In the genomic region with DNA sequence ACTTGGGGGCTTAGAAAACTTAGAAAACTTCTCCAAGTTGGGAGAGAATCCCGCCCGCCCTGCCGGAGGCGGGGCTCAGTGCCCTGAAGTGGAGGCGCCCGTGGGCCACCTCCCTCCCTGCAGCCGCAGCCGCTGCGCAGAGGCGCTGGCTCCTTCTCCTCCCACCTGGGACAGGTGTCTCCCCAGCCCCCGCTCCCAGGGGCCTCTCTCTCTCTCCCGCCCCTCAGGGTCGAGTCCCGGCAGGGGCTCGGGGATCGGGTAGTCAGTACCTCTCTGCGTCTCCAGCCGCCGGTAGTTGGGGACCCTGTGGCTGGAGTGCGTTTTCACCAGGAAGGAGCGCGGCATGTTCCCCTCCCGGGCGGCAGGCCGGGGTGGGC, we compare ENCODE assay signal across 8 cellular contexts. TPM values are rescaled to one million over a fixed set of nuclear protein-coding genes. Genes with fewer than 3 reads are reported as not detected.
DNase-seq lines count a peak whose midpoint lies in the region; ATAC-seq and TF ChIP-seq lines count a peak whose summit lies in the region.

No MANE protein-coding gene starts in this region.

- no peak overlapping the region for H3K14ac ChIP-seq in IMR-90 (replicated peaks; ENCODE audit: low read depth, low read length)

- TF ChIP-seq RAD21 in IMR-90 (IDR thresholded peaks at IDR 0.05; ENCODE audit: low read length) = no peak

- no peak overlapping the region for H2AK9ac ChIP-seq in IMR-90 (replicated peaks; ENCODE audit: low read depth, low read length, poor library complexity)

- peak overlapping the region; percentile 86 for H2AFZ ChIP-seq in IMR-90 (replicated peaks; ENCODE audit: low read length, poor library complexity)

- no peak overlapping the region for H3K9ac ChIP-seq in IMR-90 (ENCODE audit: low read depth, low read length)

- no peaks in the 10 kb centered on the region for H3K9me3 ChIP-seq in IMR-90 (ENCODE audit: control insufficient read depth, insufficient read depth, low read length)
- H3K9me3 ChIP-seq in iPS DF 6.9 (ENCODE audit: control insufficient read depth, insufficient read depth, low read length) = no peaks in the 10 kb centered on the region

- no peak overlapping the region for H3K27ac ChIP-seq in IMR-90 (ENCODE audit: insufficient read depth, low read length)
- H3K27ac ChIP-seq in iPS DF 6.9 (ENCODE audit: low read length) = no peak overlapping the region

- dilution Hi-C loops in IMR-90 (cut with HindIII; ENCODE audit: low sequenced_read_pairs, unreplicated experiment) = no loop called here

- in situ Hi-C loops in IMR-90 (cut with MboI; ENCODE audit: low sequenced_read_pairs) = no loop called here

- no peak overlapping the region for H2BK5ac ChIP-seq in IMR-90 (ENCODE audit: low read depth, low read length, poor library complexity, severe bottlenecking)

- no peaks in the 10 kb centered on the region for H3K9me1 ChIP-seq in IMR-90 (ENCODE audit: insufficient read depth, low read length)

- no peak for TF ChIP-seq CTCF in AG09309 (IDR thresholded peaks at IDR 0.05; ENCODE audit: control insufficient read depth, insufficient read depth, low read depth, low read length, missing control alignments)
- TF ChIP-seq CTCF in IMR-90 (conservative IDR thresholded peaks at IDR 0.05; ENCODE audit: low read depth, low read length) = no peak

- POLR2A ChIA-PET in IMR-90 (lab: Charles Lee; ENCODE audit: unreplicated experiment) = no interaction called here

- no peak overlapping the region for H3K23ac ChIP-seq in IMR-90 (ENCODE audit: low read depth, low read length)

- 0% methylated on average over 2 of the region's 25 CpGs; no CpG with 5 or more reads in 1 of the 2 experiments for WGBS in IMR-90 (ENCODE audit: extremely low coverage in 2 of 2, insufficient read length in 1 of 2), 2 experiments
- WGBS in iPS DF 6.9 (ENCODE audit: insufficient coverage, insufficient read length) = no CpG with 5 or more reads among the region's 25 CpGs

- no peak overlapping the region for H4K91ac ChIP-seq in IMR-90 (ENCODE audit: insufficient read depth, low read depth, low read length)

- intact Hi-C loops in IMR-90 (cut with micrococcal nuclease) = loop anchor here (1.0 kb wide), 1 partner anchor 15 kb away; no protein-coding TSS in a partner anchor

- ATAC-seq in GM19324 (IDR thresholded peaks at IDR 0.05; ENCODE audit: low FRiP score, unreplicated experiment) = peak; percentile 14
- ATAC-seq in IMR-90 (ENCODE audit: low read depth) = peak; percentile 47
- no peak for ATAC-seq in HG03378 (IDR thresholded peaks at IDR 0.05; ENCODE audit: unreplicated experiment)

- H3K4me2 ChIP-seq in IMR-90 (ENCODE audit: low read depth, low read length) = peak overlapping the region; percentile 58

- peaks cover 7% of the 10 kb centered on the region; the same call in 1 of the 2 replicates for H4K20me1 ChIP-seq in IMR-90 (ENCODE audit: insufficient read depth, low read length)

- no peak overlapping the region for H2BK120ac ChIP-seq in IMR-90 (ENCODE audit: low read depth, low read length)

- no peak overlapping the region for H4K8ac ChIP-seq in IMR-90 (ENCODE audit: low read depth in 2 of 2, low read length in 2 of 2)

- H2AK5ac ChIP-seq in IMR-90 (ENCODE audit: low read depth, low read length) = no peak overlapping the region

- no peak overlapping the region for H2BK15ac ChIP-seq in IMR-90 (ENCODE audit: low read depth, low read length)

- no peak for TF ChIP-seq POLR2A in IMR-90 (IDR thresholded peaks at IDR 0.05; ENCODE audit: low read depth, low read length)

- no peaks in the 10 kb centered on the region for H3K79me1 ChIP-seq in IMR-90 (ENCODE audit: low read depth in 1 of 2, low read length in 2 of 2)

- H3K4me1 ChIP-seq in IMR-90 (ENCODE audit: control insufficient read depth, insufficient read depth, low read length) (peaks cover 7% of the 10 kb centered on the region; the same call in 1 of the 2 replicates), iPS DF 6.9 (ENCODE audit: control insufficient read depth, insufficient read depth, low read length) (peaks cover 2% of the 10 kb centered on the region; the same call in 1 of the 2 replicates)

- H3K4ac ChIP-seq in IMR-90 (ENCODE audit: low read depth, low read length) = no peak overlapping the region

- CTCF ChIA-PET in IMR-90 (lab: Yijun Ruan, JAX) = no interaction called here

- peak overlapping the region; percentile 44 for H3K4me3 ChIP-seq in AG09309 (ENCODE audit: control insufficient read depth, low read depth, low read length)
- peak overlapping the region; percentile 43 for H3K4me3 ChIP-seq in IMR-90 (ENCODE audit: insufficient read depth, low read depth, low read length)
- peak overlapping the region; percentile 58; the same call in 1 of the 2 replicates for H3K4me3 ChIP-seq in iPS DF 6.9 (ENCODE audit: low read length)

- H3K18ac ChIP-seq in IMR-90 (ENCODE audit: low read depth, low read length) = no peak overlapping the region

- DNase-seq in AG09309 (ENCODE audit: low read depth) (no peak), IMR-90 (no peak), iPS DF 6.9 (ENCODE audit: low read depth, low spot score) (no peak), retina (no peak)
- peak; percentile 81 for DNase-seq in activated effector memory CD4-positive, alpha-beta T cell treated with anti-CD3 and anti-CD28 coated beads, Interleukin-2, amount 50 U/mL, for 16 hours
- DNase-seq in stimulated activated CD4-positive, alpha-beta T cell treated with anti-CD3 and anti-CD28 coated beads, Interleukin-4, amount 100 ng/mL, for 1 hour = peak; percentile 54

- H3K56ac ChIP-seq in IMR-90 (ENCODE audit: extremely low read depth, insufficient read depth, low read length) = no peak overlapping the region

- no peak overlapping the region for H2BK20ac ChIP-seq in IMR-90 (ENCODE audit: low read depth, low read length)

- H4K5ac ChIP-seq in IMR-90 (ENCODE audit: low read depth, low read length) = no peak overlapping the region

- H3K27me3 ChIP-seq in IMR-90 (ENCODE audit: control insufficient read depth, insufficient read depth, low read length) (peaks cover 38% of the 10 kb centered on the region), iPS DF 6.9 (ENCODE audit: control insufficient read depth, insufficient read depth, low read length) (no peaks in the 10 kb centered on the region)

- BruUV-seq in IMR-90 (replicated peaks; lab: Mats Ljungman, UMichigan) = no TSS peak

- H3K36me3 ChIP-seq in IMR-90 (ENCODE audit: control insufficient read depth, insufficient read depth, low read length) (no peaks in the 10 kb centered on the region), iPS DF 6.9 (ENCODE audit: control insufficient read depth, insufficient read depth, low read length) (no peaks in the 10 kb centered on the region; the same call in 1 of the 2 replicates)

TF ChIP-seq in IMR-90, 13 proteins besides CTCF, POLR2A, EP300 and RAD21:
- TF ChIP-seq, protein P1, sequence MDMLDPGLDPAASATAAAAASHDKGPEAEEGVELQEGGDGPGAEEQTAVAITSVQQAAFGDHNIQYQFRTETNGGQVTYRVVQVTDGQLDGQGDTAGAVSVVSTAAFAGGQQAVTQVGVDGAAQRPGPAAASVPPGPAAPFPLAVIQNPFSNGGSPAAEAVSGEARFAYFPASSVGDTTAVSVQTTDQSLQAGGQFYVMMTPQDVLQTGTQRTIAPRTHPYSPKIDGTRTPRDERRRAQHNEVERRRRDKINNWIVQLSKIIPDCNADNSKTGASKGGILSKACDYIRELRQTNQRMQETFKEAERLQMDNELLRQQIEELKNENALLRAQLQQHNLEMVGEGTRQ (IDR thresholded peaks at IDR 0.05; ENCODE audit: low read depth, low read length) = no peak
- TF ChIP-seq NFE2L2 (IDR thresholded peaks at IDR 0.05; ENCODE audit: low read depth, low read length) = no peak

RNA-seq across cellular contexts. Expression of gene SNAI3, which starts 0.3 kb away (rescaled TPM):
- total RNA-seq in IMR-90 (2012; rRNA removed) = not detected in 2 replicates
- polyA plus RNA-seq in IMR-90 (2012; rRNA removed) = 0.21 and 0.34 TPM in 2 replicates
- 0.19 and 0.21 TPM in 2 replicates for polyA plus RNA-seq in IMR-90 (2012; cell fraction: cytosol; rRNA removed)
- polyA plus RNA-seq in IMR-90 (2012; cell fraction: nucleus; rRNA removed; ENCODE audit: low replicate concordance) = 0.11 and 0.23 TPM in 2 replicates

RNA-seq across cellular contexts. Expression of gene RNF166, which starts 20.2 kb away (rescaled TPM):
- total RNA-seq in IMR-90 (2012; rRNA removed) = 6.9 and 8.1 TPM in 2 replicates
- 17.4 and 24.1 TPM in 2 replicates for polyA plus RNA-seq in IMR-90 (2012; rRNA removed)
- polyA plus RNA-seq in IMR-90 (2012; cell fraction: cytosol; rRNA removed) = 13.4 and 20.8 TPM in 2 replicates
- 31.6 and 83.7 TPM in 2 replicates for polyA plus RNA-seq in IMR-90 (2012; cell fraction: nucleus; rRNA removed; ENCODE audit: low replicate concordance)

RNA-seq across cellular contexts. Expression of gene CTU2, which starts 20.3 kb away (rescaled TPM):
- total RNA-seq in IMR-90 (2012; rRNA removed) = 12.8 and 12.9 TPM in 2 replicates
- polyA plus RNA-seq in IMR-90 (2012; rRNA removed) = 18.4 and 23.4 TPM in 2 replicates
- 16.4 and 19.7 TPM in 2 replicates for polyA plus RNA-seq in IMR-90 (2012; cell fraction: cytosol; rRNA removed)
- 25.5 and 154 TPM in 2 replicates for polyA plus RNA-seq in IMR-90 (2012; cell fraction: nucleus; rRNA removed; ENCODE audit: low replicate concordance)

RNA-seq across cellular contexts. Expression of gene MVD, which starts 23.2 kb away (rescaled TPM):
- total RNA-seq in IMR-90 (2012; rRNA removed) = 17.2 and 18.3 TPM in 2 replicates
- 28.4 and 33.1 TPM in 2 replicates for polyA plus RNA-seq in IMR-90 (2012; rRNA removed)
- 28.1 and 45.4 TPM in 2 replicates for polyA plus RNA-seq in IMR-90 (2012; cell fraction: cytosol; rRNA removed)
- polyA plus RNA-seq in IMR-90 (2012; cell fraction: nucleus; rRNA removed; ENCODE audit: low replicate concordance) = 63.8 and 197 TPM in 2 replicates

RNA-seq across cellular contexts. Expression of gene CYBA, which starts 35.2 kb away (rescaled TPM):
- total RNA-seq in IMR-90 (2012; rRNA removed) = 65.6 and 90.5 TPM in 2 replicates
- 169 and 228 TPM in 2 replicates for polyA plus RNA-seq in IMR-90 (2012; rRNA removed)
- polyA plus RNA-seq in IMR-90 (2012; cell fraction: cytosol; rRNA removed) = 205 and 351 TPM in 2 replicates
- 119 and 281 TPM in 2 replicates for polyA plus RNA-seq in IMR-90 (2012; cell fraction: nucleus; rRNA removed; ENCODE audit: low replicate concordance)

Comparison
In these comparisons a context has a peak if more than half of its experiments do, and no peak if none do; other contexts are left out.
1. DNase-seq: peak in activated effector memory CD4-positive, alpha-beta T cell treated with anti-CD3 and anti-CD28 coated beads, Interleukin-2, amount 50 U/mL, for 16 hours (single experiment) and stimulated activated CD4-positive, alpha-beta T cell treated with anti-CD3 and anti-CD28 coated beads, Interleukin-4, amount 100 ng/mL, for 1 hour (single experiment); none in AG09309 (single experiment), IMR-90 (single experiment), iPS DF 6.9 (single experiment) and retina (single experiment).
2. Peak in every context shown above with its lines, with median percentiles within 50 percentile points of each other: H3K4me3 ChIP-seq.